ENCODE assay signal across 13 cellular contexts in genomic region chr10:61835909-61836232, GRCh38.
DNase-seq lines count a peak whose midpoint lies in the region; ATAC-seq and TF ChIP-seq lines count a peak whose summit lies in the region.
"Had no signal": no experiment of that assay in that cellular context is flagged by ENCODE, and none has a peak within 500 bp of the region (broad histone marks: within the 10 kb centered on the region; RNA-seq: fewer than 3 reads in every experiment).

No MANE protein-coding gene starts in this region.

- BruUV-seq in HCT116 (replicated peaks; lab: Mats Ljungman, UMichigan), result no TSS peak

- ATAC-seq in HCT116, result no peak
- ATAC-seq in activated T-helper 17 cell treated with anti-CD3 and anti-CD28 coated beads, Interleukin-2, amount 50 U/mL, for 72 hours (replicated peaks), result peak; percentile 39
- ATAC-seq: T-cell had no signal

- no peaks in the 10 kb centered on the region for H3K9me3 Mint-ChIP-seq in activated T-helper 17 cell treated with anti-CD3 and anti-CD28 coated beads, Interleukin-2, amount 50 U/mL, for 72 hours
- H3K9me3 Mint-ChIP-seq: stimulated activated effector memory CD8-positive, alpha-beta T cell treated with anti-CD3 and anti-CD28 coated beads, Interleukin-12 subunit alpha, Interleukin-12 subunit beta, amount 100 ng/mL, for 72 hours; T-cell had no signal

- peak overlapping the region; percentile 99 for H2AFZ ChIP-seq in HCT116 (ENCODE audit: low read depth, low read length, poor library complexity, severe bottlenecking)

- H3K27ac Mint-ChIP-seq in activated T-helper 17 cell treated with anti-CD3 and anti-CD28 coated beads, Interleukin-2, amount 50 U/mL, for 72 hours, result peak overlapping the region; percentile 52
- H3K27ac Mint-ChIP-seq: stimulated activated effector memory CD8-positive, alpha-beta T cell treated with anti-CD3 and anti-CD28 coated beads, Interleukin-12 subunit alpha, Interleukin-12 subunit beta, amount 100 ng/mL, for 72 hours had no signal

- no peaks in the 10 kb centered on the region for H3K79me2 ChIP-seq in HCT116 (ENCODE audit: insufficient read depth, low read length)

- POLR2A ChIA-PET in HCT116 (lab: Charles Lee), result interaction anchor here (1.9 kb wide), 1 partner anchor 85 kb away, joined by 8 read pairs; no protein-coding TSS in a partner anchor

- no peaks in the 10 kb centered on the region for H3K9me3 ChIP-seq in HCT116 (ENCODE audit: control insufficient read depth in 1 of 2, insufficient read depth in 1 of 2, low read depth in 1 of 2, low read length in 2 of 2)

- H3K36me3 ChIP-seq in HCT116 (ENCODE audit: control insufficient read depth in 1 of 2, insufficient read depth in 2 of 2, low read length in 2 of 2), result no peaks in the 10 kb centered on the region

- H3K4me1 ChIP-seq in HCT116 (ENCODE audit: control insufficient read depth in 1 of 2, insufficient read depth in 2 of 2, low read length in 2 of 2), result peaks cover 32 to 50% of the 10 kb centered on the region in 2 experiments

- intact Hi-C loops in HCT116 (cut with micrococcal nuclease), result loop anchor here (1.0 to 10.0 kb wide), 5 partner anchors 66 to 1019 kb away; partner anchors contain the start of gene ARID5B

- no peaks in the 10 kb centered on the region for H3K9me2 ChIP-seq in HCT116 (ENCODE audit: insufficient read depth)

- TF ChIP-seq POLR2A in HCT116 (IDR thresholded peaks at IDR 0.05; ENCODE audit: borderline replicate concordance, extremely low read depth, insufficient read depth, insufficient read length), result no peak

- TF ChIP-seq CTCF in HCT116 (IDR thresholded peaks at IDR 0.05 in 2 of 3, conservative IDR thresholded peaks at IDR 0.05 in 1 of 3; ENCODE audit: borderline replicate concordance in 1 of 3, insufficient read depth in 1 of 3, low read depth in 2 of 3, low read length in 2 of 3) (no peak), fibroblast of pulmonary artery (IDR thresholded peaks at IDR 0.05; ENCODE audit: low read length, missing control alignments) (no peak)

- H3K36me3 Mint-ChIP-seq in activated T-helper 17 cell treated with anti-CD3 and anti-CD28 coated beads, Interleukin-2, amount 50 U/mL, for 72 hours (ENCODE audit: low read depth), result no peaks in the 10 kb centered on the region
- H3K36me3 Mint-ChIP-seq: stimulated activated effector memory CD8-positive, alpha-beta T cell treated with anti-CD3 and anti-CD28 coated beads, Interleukin-12 subunit alpha, Interleukin-12 subunit beta, amount 100 ng/mL, for 72 hours; T-cell had no signal

- peak overlapping the region; percentile 21 for H3K9ac ChIP-seq in HCT116 (ENCODE audit: low read length)

- H3K4me3 ChIP-seq in HCT116 (replicated peaks in 1 of 2; ENCODE audit: low read depth in 1 of 2, low read length in 2 of 2) (peak overlapping the region in 1 of 2 experiments; percentile 41; a peak in 2 of 4 replicates), fibroblast of pulmonary artery (replicated peaks; ENCODE audit: low read depth, low read length) (peak overlapping the region; percentile 33)

- TF ChIP-seq RAD21 in HCT116 (IDR thresholded peaks at IDR 0.05; ENCODE audit: low read depth), result no peak

- DNase-seq in HCT116 (ENCODE audit: low read depth, low spot score), result no peak
- DNase-seq in fibroblast of pulmonary artery (ENCODE audit: low read depth), result peak; percentile 63
- DNase-seq in renal cortical epithelial cell (ENCODE audit: low read depth), result peak; percentile 67
- DNase-seq in effector CD8-positive, alpha-beta T cell (lab: John Stamatoyannopoulos, UW), result no peak
- no peak for DNase-seq in NCI-H2107 (lab: John Stamatoyannopoulos, UW)
- no peak for DNase-seq in inferior parietal cortex (ENCODE audit: extremely low spot score)
- DNase-seq in Ammon's horn (ENCODE audit: low spot score), result no peak
- DNase-seq: activated CD8-positive, alpha-beta memory T cell treated with anti-CD3 and anti-CD28 coated beads, Interleukin-2, amount 50 U/mL, for 4 hours; Calu3; NCI-H187; T-cell had no signal

- no peaks in the 10 kb centered on the region for H4K20me1 ChIP-seq in HCT116 (ENCODE audit: insufficient read depth)

- CTCF ChIA-PET in HCT116 (lab: Charles Lee), result interaction anchor here (1.7 to 4.9 kb wide), 4 partner anchors 16 to 695 kb away, joined by 6 to 68 read pairs (median 7); no protein-coding TSS in a partner anchor

- H3K27ac ChIP-seq in HCT116 (ENCODE audit: low read depth, low read length), result peak overlapping the region; percentile 85; the same call in 1 of the 2 replicates

- peak overlapping the region; percentile 12 for H3K4me3 Mint-ChIP-seq in activated T-helper 17 cell treated with anti-CD3 and anti-CD28 coated beads, Interleukin-2, amount 50 U/mL, for 72 hours
- H3K4me3 Mint-ChIP-seq: stimulated activated effector memory CD8-positive, alpha-beta T cell treated with anti-CD3 and anti-CD28 coated beads, Interleukin-12 subunit alpha, Interleukin-12 subunit beta, amount 100 ng/mL, for 72 hours; T-cell had no signal

- H3K27me3 Mint-ChIP-seq in activated T-helper 17 cell treated with anti-CD3 and anti-CD28 coated beads, Interleukin-2, amount 50 U/mL, for 72 hours, result no peaks in the 10 kb centered on the region
- H3K27me3 Mint-ChIP-seq: T-cell had no signal

- no peaks in the 10 kb centered on the region for H3K27me3 ChIP-seq in HCT116 (ENCODE audit: insufficient read depth, low read length)

- peaks cover 6% of the 10 kb centered on the region for H3K4me1 Mint-ChIP-seq in activated T-helper 17 cell treated with anti-CD3 and anti-CD28 coated beads, Interleukin-2, amount 50 U/mL, for 72 hours
- H3K4me1 Mint-ChIP-seq: stimulated activated effector memory CD8-positive, alpha-beta T cell treated with anti-CD3 and anti-CD28 coated beads, Interleukin-12 subunit alpha, Interleukin-12 subunit beta, amount 100 ng/mL, for 72 hours had no signal

- peak overlapping the region; percentile 66 for H3K4me2 ChIP-seq in HCT116 (ENCODE audit: low read length)

- RAD21 ChIA-PET in HCT116 (lab: Charles Lee; ENCODE audit: low non-redundant PET in 1 of 2, low total read pairs in 2 of 2, uncharacterized antibody in 2 of 2, unreplicated experiment in 2 of 2), result no interaction called here

TF ChIP-seq in HCT116, 20 proteins besides CTCF, POLR2A, EP300 and RAD21 (continues in another document):
- no peak for TF ChIP-seq SP1 (IDR thresholded peaks at IDR 0.05; ENCODE audit: low read depth)
- TF ChIP-seq SRF (IDR thresholded peaks at IDR 0.05; ENCODE audit: low read depth), result no peak
- TF ChIP-seq YY1 (IDR thresholded peaks at IDR 0.05; ENCODE audit: extremely low read depth, insufficient replicate concordance, low read depth, low read length), result no peak
- no peak for TF ChIP-seq ZFX (IDR thresholded peaks at IDR 0.05)
- TF ChIP-seq ELF1 (IDR thresholded peaks at IDR 0.05; ENCODE audit: borderline replicate concordance, low read depth), result no peak
- no peak for TF ChIP-seq SIN3A (IDR thresholded peaks at IDR 0.05; ENCODE audit: low read depth)
- TF ChIP-seq POLR2AphosphoS5 (IDR thresholded peaks at IDR 0.05; ENCODE audit: low read depth, low read length), result no peak
- TF ChIP-seq JUND (IDR thresholded peaks at IDR 0.05), result no peak
- TF ChIP-seq EZH2 (IDR thresholded peaks at IDR 0.05), result no peak
- TF ChIP-seq ATF3 (IDR thresholded peaks at IDR 0.05), result no peak
- TF ChIP-seq TCF7L2 (IDR thresholded peaks at IDR 0.05; ENCODE audit: borderline replicate concordance, extremely low read depth, insufficient read depth, insufficient read length), result no peak
- no peak; the same call in 1 of the 2 replicates for TF ChIP-seq CBX3 (IDR thresholded peaks at IDR 0.05; ENCODE audit: low read depth)
- TF ChIP-seq FOSL1 (IDR thresholded peaks at IDR 0.05; ENCODE audit: low read depth), result no peak
- no peak for TF ChIP-seq EGR1 (IDR thresholded peaks at IDR 0.05; ENCODE audit: low read depth)
- TF ChIP-seq ZNF274 (IDR thresholded peaks at IDR 0.05; ENCODE audit: low read depth, low read length), result no peak
- no peak for TF ChIP-seq ZBTB33 (IDR thresholded peaks at IDR 0.05; ENCODE audit: extremely low read depth, insufficient replicate concordance, low read length)

Comparison
In these comparisons a context has a peak if more than half of its experiments do, and no peak if none do; other contexts are left out.
1. DNase-seq: peak in fibroblast of pulmonary artery (single experiment) and renal cortical epithelial cell (single experiment); none in HCT116 (single experiment), effector CD8-positive, alpha-beta T cell (single experiment), NCI-H2107 (single experiment), inferior parietal cortex (single experiment) and Ammon's horn (single experiment).